Comparison of ENCODE assay signal across 10 cellular contexts in the genomic region with DNA sequence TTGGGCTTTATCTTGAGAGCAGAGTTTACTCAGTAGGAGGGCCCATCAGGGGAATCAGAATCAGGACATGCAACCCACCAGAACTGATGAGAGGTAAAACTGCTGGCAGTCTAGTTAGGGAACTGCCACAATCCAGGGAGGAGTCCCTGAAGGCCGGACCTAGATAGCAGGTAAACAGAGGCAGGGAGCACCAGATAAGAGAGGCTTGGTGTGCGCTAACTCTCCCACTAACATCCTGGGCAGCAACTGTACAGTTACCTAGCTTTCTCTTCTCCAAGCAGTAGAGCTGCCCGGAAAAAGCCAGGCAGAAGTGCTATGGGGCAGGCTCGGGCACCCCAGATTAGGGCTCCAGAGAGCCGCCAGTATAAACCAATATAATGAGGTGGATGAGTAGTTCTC. TPM values are rescaled to one million over a fixed set of nuclear protein-coding genes. Genes with fewer than 3 reads are reported as not detected.
DNase-seq lines count a peak whose midpoint lies in the region; ATAC-seq and TF ChIP-seq lines count a peak whose summit lies in the region.
"Had no signal": no experiment of that assay in that cellular context is flagged by ENCODE, and none has a peak within 500 bp of the region (broad histone marks: within the 10 kb centered on the region; RNA-seq: fewer than 3 reads in every experiment).

No MANE protein-coding gene starts in this region.

- ATAC-seq in upper lobe of left lung (ENCODE audit: low FRiP score in 2 of 2) (peak in 1 of 2 donors; percentile 0), omental fat pad (ENCODE audit: low FRiP score) (no peak)

- POLR2A ChIA-PET in MCF 10A (lab: Yijun Ruan, JAX) = interaction anchor here (1.0 to 5.7 kb wide), 13 partner anchors 9 to 300 kb away, joined by 3 to 62 read pairs (median 5); a partner anchor contains a TSS

- no peak for TF ChIP-seq POLR2A in breast epithelium (IDR thresholded peaks at IDR 0.05)
- no peak for TF ChIP-seq POLR2A in upper lobe of left lung (IDR thresholded peaks at IDR 0.05)

- H3K9me3 ChIP-seq in breast epithelium (no peaks in the 10 kb centered on the region), mucosa of rectum (ENCODE audit: control insufficient read depth in 2 of 2, low read length in 2 of 2) (no peaks in the 10 kb centered on the region), upper lobe of left lung (no peaks in the 10 kb centered on the region)

- 53 to 76% methylated on average over 5 of the region's 5 CpGs for WGBS in upper lobe of left lung, 2 donors

- DNase-seq in breast epithelium (ENCODE audit: low spot score in 2 of 2) (no peak), MCF 10A (ENCODE audit: unreplicated experiment) (no peak), upper lobe of left lung (peak in 1 of 2 donors; percentile 22), Kasumi-1 (lab: John Stamatoyannopoulos, UW) (no peak), GM20000 (ENCODE audit: low spot score) (no peak), omental fat pad (ENCODE audit: low spot score) (no peak)
- DNase-seq: NCI-H2171 treated with DMSO at 0.1 percent for 48 hours had no signal

- peak overlapping the region; percentile 89 to 94 for H3K27ac ChIP-seq in breast epithelium
- peak overlapping the region; percentile 37 to 78 for H3K27ac ChIP-seq in mucosa of rectum (ENCODE audit: low read depth in 2 of 2, low read length in 2 of 2)
- peak overlapping the region; percentile 92 to 99 (median 96) for H3K27ac ChIP-seq in upper lobe of left lung

- TF ChIP-seq EP300 in upper lobe of left lung (IDR thresholded peaks at IDR 0.05) = no peak

- no TSS peak for BruUV-seq in MCF 10A (replicated peaks; lab: Mats Ljungman, UMichigan)

- H3K36me3 ChIP-seq in breast epithelium = no peaks in the 10 kb centered on the region
- H3K36me3 ChIP-seq in mucosa of rectum (ENCODE audit: control insufficient read depth in 2 of 2, insufficient read depth in 2 of 2, low read length in 2 of 2) = no peaks in the 10 kb centered on the region
- H3K36me3 ChIP-seq in upper lobe of left lung = no peaks in the 10 kb centered on the region

- peaks cover 6% of the 10 kb centered on the region for H3K36me3 Mint-ChIP-seq in MCF 10A (ENCODE audit: insufficient read depth, unreplicated experiment)
- no peaks in the 10 kb centered on the region for H3K36me3 Mint-ChIP-seq in dendritic cell treated with granulocyte-macrophage colony-stimulating factor and Interleukin-4, amounts not matched to agents 40 ng/mL and 50 ng/mL, for 4 days (ENCODE audit: low read depth)

- intact Hi-C loops in breast epithelium (cut with DNase I; ENCODE audit: low total_unique reads) (no loop called here), MCF 10A (cut with micrococcal nuclease) (loop anchor here (10.0 kb wide), 1 partner anchor 388 kb away; no protein-coding TSS in a partner anchor)
- intact Hi-C loops in dendritic cell treated with granulocyte-macrophage colony-stimulating factor and Interleukin-4, amounts not matched to agents 40 ng/mL and 50 ng/mL, for 4 days (cut with micrococcal nuclease) = loop anchor here (5.0 kb wide), 1 partner anchor 145 kb away; no protein-coding TSS in a partner anchor

- H3K4me3 ChIP-seq in breast epithelium (peak overlapping the region in 2 of 3 donors; percentile 83 to 84), mucosa of rectum (ENCODE audit: low read length in 2 of 2) (no peak overlapping the region), upper lobe of left lung (peak overlapping the region in 3 of 4 donors; percentile 75 to 84 (median 78))

- H3K27me3 Mint-ChIP-seq in MCF 10A (ENCODE audit: insufficient read depth, unreplicated experiment) = no peaks in the 10 kb centered on the region
- peaks cover 28% of the 10 kb centered on the region for H3K27me3 Mint-ChIP-seq in dendritic cell treated with granulocyte-macrophage colony-stimulating factor and Interleukin-4, amounts not matched to agents 40 ng/mL and 50 ng/mL, for 4 days

- TF ChIP-seq CTCF in breast epithelium (IDR thresholded peaks at IDR 0.05) (no peak), MCF 10A (IDR thresholded peaks at IDR 0.05; ENCODE audit: unreplicated experiment) (no peak), upper lobe of left lung (IDR thresholded peaks at IDR 0.05) (no peak), GM20000 (IDR thresholded peaks at IDR 0.05; ENCODE audit: extremely low read depth, missing control alignments) (no peak), omental fat pad (IDR thresholded peaks at IDR 0.05) (no peak)

- no peak overlapping the region for H3K27ac Mint-ChIP-seq in MCF 10A (ENCODE audit: low read depth, unreplicated experiment)
- peak overlapping the region; percentile 64 for H3K27ac Mint-ChIP-seq in dendritic cell treated with granulocyte-macrophage colony-stimulating factor and Interleukin-4, amounts not matched to agents 40 ng/mL and 50 ng/mL, for 4 days

- H3K4me1 ChIP-seq in breast epithelium (no peaks in the 10 kb centered on the region), mucosa of rectum (ENCODE audit: control insufficient read depth in 2 of 2, insufficient read depth in 2 of 2, low read length in 2 of 2) (no peaks in the 10 kb centered on the region), upper lobe of left lung (peaks cover 15 to 46% (median 27%) of the 10 kb centered on the region in 4 donors)

- no peak overlapping the region for H3K4me3 Mint-ChIP-seq in MCF 10A (ENCODE audit: unreplicated experiment)
- no peak overlapping the region for H3K4me3 Mint-ChIP-seq in dendritic cell treated with granulocyte-macrophage colony-stimulating factor and Interleukin-4, amounts not matched to agents 40 ng/mL and 50 ng/mL, for 4 days

- no peaks in the 10 kb centered on the region for H3K27me3 ChIP-seq in breast epithelium
- peaks cover 21 to 28% of the 10 kb centered on the region in 2 donors for H3K27me3 ChIP-seq in mucosa of rectum (ENCODE audit: control insufficient read depth in 2 of 2, insufficient read depth in 2 of 2, low read length in 2 of 2)
- H3K27me3 ChIP-seq in upper lobe of left lung = peaks cover 0 to 5% (median 0%) of the 10 kb centered on the region in 4 donors

- no peaks in the 10 kb centered on the region for H3K9me3 Mint-ChIP-seq in MCF 10A (ENCODE audit: unreplicated experiment)
- no peaks in the 10 kb centered on the region for H3K9me3 Mint-ChIP-seq in dendritic cell treated with granulocyte-macrophage colony-stimulating factor and Interleukin-4, amounts not matched to agents 40 ng/mL and 50 ng/mL, for 4 days
- H3K9me3 Mint-ChIP-seq: central memory CD8-positive, alpha-beta T cell had no signal

- peaks cover 29% of the 10 kb centered on the region for H3K4me1 Mint-ChIP-seq in MCF 10A (ENCODE audit: insufficient read depth, unreplicated experiment)
- H3K4me1 Mint-ChIP-seq in dendritic cell treated with granulocyte-macrophage colony-stimulating factor and Interleukin-4, amounts not matched to agents 40 ng/mL and 50 ng/mL, for 4 days (ENCODE audit: low read depth) = peaks cover 13% of the 10 kb centered on the region
- H3K4me1 Mint-ChIP-seq: central memory CD8-positive, alpha-beta T cell had no signal

- no peak overlapping the region for H3K9ac ChIP-seq in mucosa of rectum (ENCODE audit: low read depth in 1 of 2, low read length in 2 of 2)

- CTCF ChIA-PET in MCF 10A (lab: Yijun Ruan, JAX) = interaction anchor here (0.6 to 4.4 kb wide), 4 partner anchors 13 to 144 kb away, joined by 3 to 25 read pairs (median 3); no protein-coding TSS in a partner anchor

RNA-seq across cellular contexts. Expression of a gene that starts 0.9 kb away (rescaled TPM):
- total RNA-seq in breast epithelium (10 to 100 TPM; 35.5 to 41.4 (median 39.0) TPM), MCF 10A (2022) (76.6 and 77.0 TPM in 2 replicates), upper lobe of left lung (10 to 100 TPM; 30.4 to 54.7 (median 46.1) TPM), omental fat pad (10 to 100 TPM; 32.0 to 67.6 (median 56.8) TPM)

Comparison
In these comparisons a context has a peak if more than half of its experiments do, and no peak if none do; other contexts are left out.
1. H3K4me3 ChIP-seq: peak in breast epithelium (2 of 3) and upper lobe of left lung (3 of 4); none in mucosa of rectum (0 of 2).
2. Peak in every context shown above with its lines, with median percentiles within 50 percentile points of each other: H3K27ac ChIP-seq.